In genomic region chr5:41638685-41639084, GRCh38 we compare ENCODE assay signal across 1 cellular context.
TF ChIP-seq lines count a peak whose summit lies in the region.

No MANE protein-coding gene starts in this region.

TF ChIP-seq in HepG2, 621 proteins besides CTCF, POLR2A, EP300 and RAD21 (continued from another document and continues in another):
- TF ChIP-seq ZNF687 (CRISPR knock-in tag; IDR thresholded peaks at IDR 0.05) (no peak), NFATC3 (CRISPR knock-in tag; IDR thresholded peaks at IDR 0.05) (no peak), BRF2 (CRISPR knock-in tag; IDR thresholded peaks at IDR 0.05) (no peak), MEF2D (CRISPR knock-in tag; IDR thresholded peaks at IDR 0.05) (no peak), ZNF616 (CRISPR knock-in tag; IDR thresholded peaks at IDR 0.05; ENCODE audit: low read depth) (no peak), ZNF777 (CRISPR knock-in tag; IDR thresholded peaks at IDR 0.05) (no peak), ZNF292 (CRISPR knock-in tag; IDR thresholded peaks at IDR 0.05; ENCODE audit: borderline replicate concordance, low read depth) (0 out of 2 replicates have a peak, but pooled peaks have one; percentile 25), ATF7-NPFF (CRISPR knock-in tag; IDR thresholded peaks at IDR 0.05; ENCODE audit: low read depth) (no peak), NR2F6 (IDR thresholded peaks at IDR 0.05) (peak; percentile 71), NR2F6 (CRISPR knock-in tag; IDR thresholded peaks at IDR 0.05) (peak; percentile 85), MZF1 (CRISPR knock-in tag; IDR thresholded peaks at IDR 0.05; ENCODE audit: borderline replicate concordance) (no peak), ZNF850 (CRISPR knock-in tag; conservative IDR thresholded peaks at IDR 0.05) (no peak), MAF1 (CRISPR knock-in tag; IDR thresholded peaks at IDR 0.05; ENCODE audit: borderline replicate concordance) (no peak), PHF8 (CRISPR knock-in tag; IDR thresholded peaks at IDR 0.05) (no peak), ZHX2 (IDR thresholded peaks at IDR 0.05; ENCODE audit: low read depth) (0 out of 2 replicates have a peak, but pooled peaks have one; percentile 22), ZHX2 (CRISPR knock-in tag; IDR thresholded peaks at IDR 0.05; ENCODE audit: borderline replicate concordance) (no peak), ZFP36L1 (CRISPR knock-in tag; IDR thresholded peaks at IDR 0.05) (no peak), ZKSCAN8 (CRISPR knock-in tag; IDR thresholded peaks at IDR 0.05; ENCODE audit: borderline replicate concordance) (peak; percentile 49; the same call in 1 of the 2 replicates), YEATS4 (CRISPR knock-in tag; IDR thresholded peaks at IDR 0.05; ENCODE audit: borderline replicate concordance) (0 out of 2 replicates have a peak, but pooled peaks have one; percentile 27), MNT (IDR thresholded peaks at IDR 0.05) (peak; percentile 26; the same call in 1 of the 2 replicates), ZNF598 (CRISPR knock-in tag; IDR thresholded peaks at IDR 0.05; ENCODE audit: borderline replicate concordance) (no peak), ZBTB40 (IDR thresholded peaks at IDR 0.05) (no peak), ZBTB40 (CRISPR knock-in tag; IDR thresholded peaks at IDR 0.05) (no peak), MYC (CRISPR knock-in tag; IDR thresholded peaks at IDR 0.05; ENCODE audit: borderline replicate concordance) (no peak), U2AF1 (optimal IDR thresholded peaks at IDR 0.05; ENCODE audit: low read depth, low read length) (no peak), ZNF720 (CRISPR knock-in tag; IDR thresholded peaks at IDR 0.05) (no peak), ZNF468 (CRISPR knock-in tag; IDR thresholded peaks at IDR 0.05) (no peak), ZSCAN12 (CRISPR knock-in tag; IDR thresholded peaks at IDR 0.05) (no peak), ZMAT5 (CRISPR knock-in tag; IDR thresholded peaks at IDR 0.05; ENCODE audit: borderline replicate concordance, low read depth) (no peak), ZNF512 (CRISPR knock-in tag; IDR thresholded peaks at IDR 0.05) (no peak), RFX3 (CRISPR knock-in tag; IDR thresholded peaks at IDR 0.05) (no peak)
